8 cellular contexts compared by ENCODE assay signal in genomic region chr6:113936093-113936934, GRCh38. TPM values are rescaled to one million over a fixed set of nuclear protein-coding genes. Genes with fewer than 3 reads are reported as not detected.
A peak's percentile ranks its signal among the peaks of the same experiment; 100 is the strongest.
DNase-seq lines count a peak whose midpoint lies in the region; ATAC-seq and TF ChIP-seq lines count a peak whose summit lies in the region.

No MANE protein-coding gene starts in this region.

- H3K4me3 ChIP-seq in cardiac muscle cell (no peak overlapping the region), KMS-11 (IDR thresholded peaks at IDR 0.05; ENCODE audit: insufficient read depth, low read depth, low read length) (no peak overlapping the region), PC-3 (ENCODE audit: low read length) (no peak overlapping the region), mesendoderm (ENCODE audit: low read length) (no peak overlapping the region)

- CTCF ChIA-PET in PC-3 (lab: Charles Lee), result interaction anchor here (0.7 kb wide), 1 partner anchor 78 kb away, joined by 3 read pairs; no protein-coding TSS in a partner anchor

- H3K79me2 ChIP-seq in KMS-11 (ENCODE audit: insufficient read depth, low read depth) (no peaks in the 10 kb centered on the region), PC-3 (ENCODE audit: low read length) (no peaks in the 10 kb centered on the region), mesendoderm (ENCODE audit: control insufficient read depth, insufficient read depth, low read length) (no peaks in the 10 kb centered on the region)

- no peak overlapping the region for H2AK5ac ChIP-seq in mesendoderm (ENCODE audit: low read length)

- H3K79me1 ChIP-seq in mesendoderm (ENCODE audit: low read length), result no peaks in the 10 kb centered on the region

- H2BK5ac ChIP-seq in mesendoderm (ENCODE audit: low read length), result no peak overlapping the region

- no peaks in the 10 kb centered on the region for H3F3A ChIP-seq in PC-3 (ENCODE audit: low read length, unreplicated experiment)

- peaks cover 28% of the 10 kb centered on the region for H3K36me3 ChIP-seq in cardiac muscle cell
- no peaks in the 10 kb centered on the region; the same call in 1 of the 2 replicates for H3K36me3 ChIP-seq in KMS-11 (ENCODE audit: insufficient read depth)
- peaks cover 19% of the 10 kb centered on the region for H3K36me3 ChIP-seq in PC-3 (ENCODE audit: low read depth, low read length)
- peaks cover 3% of the 10 kb centered on the region for H3K36me3 ChIP-seq in mesendoderm (ENCODE audit: control insufficient read depth, insufficient read depth, low read length)

- no peak overlapping the region for H3K56ac ChIP-seq in mesendoderm (ENCODE audit: low read length)

- no peak overlapping the region for H2AFZ ChIP-seq in KMS-11 (ENCODE audit: low read depth)
- H2AFZ ChIP-seq in PC-3 (ENCODE audit: low read length), result no peak overlapping the region

- H3K9ac ChIP-seq in KMS-11 (no peak overlapping the region), PC-3 (ENCODE audit: low read length) (no peak overlapping the region), mesendoderm (ENCODE audit: low read length) (no peak overlapping the region)

- H4K5ac ChIP-seq in mesendoderm (ENCODE audit: low read length), result no peak overlapping the region

- H3K23ac ChIP-seq in mesendoderm (ENCODE audit: low read length), result no peak overlapping the region

- H2BK15ac ChIP-seq in mesendoderm (replicated peaks; ENCODE audit: low read depth), result no peak overlapping the region

- peak; percentile 77 for TF ChIP-seq CTCF in cardiac muscle cell (IDR thresholded peaks at IDR 0.05; ENCODE audit: low read depth, low read length)
- peak; percentile 66 for TF ChIP-seq CTCF in KMS-11 (conservative IDR thresholded peaks at IDR 0.05; ENCODE audit: low read depth, low read length)
- TF ChIP-seq CTCF in PC-3 (conservative IDR thresholded peaks at IDR 0.05; ENCODE audit: low read depth, low read length), result peak; percentile 73

- H3K27ac ChIP-seq in cardiac muscle cell, result no peak overlapping the region
- no peak overlapping the region for H3K27ac ChIP-seq in KMS-11
- H3K27ac ChIP-seq in PC-3 (ENCODE audit: low read length), result no peak overlapping the region
- no peak overlapping the region for H3K27ac ChIP-seq in mesendoderm (ENCODE audit: low read depth, low read length)

- H4K20me1 ChIP-seq in KMS-11 (ENCODE audit: insufficient read depth) (no peaks in the 10 kb centered on the region), PC-3 (ENCODE audit: low read length) (no peaks in the 10 kb centered on the region)

- no peaks in the 10 kb centered on the region for H3K9me2 ChIP-seq in PC-3 (replicated peaks; ENCODE audit: low read length)

- H3K4me2 ChIP-seq in KMS-11, result no peak overlapping the region
- no peak overlapping the region for H3K4me2 ChIP-seq in PC-3 (ENCODE audit: low read length)
- no peak overlapping the region for H3K4me2 ChIP-seq in mesendoderm (ENCODE audit: low read length)

- POLR2A ChIA-PET in PC-3 (lab: Charles Lee; ENCODE audit: unreplicated experiment), result no interaction called here

- no peak overlapping the region for H3K18ac ChIP-seq in mesendoderm (ENCODE audit: low read length)

- BruUV-seq in PC-3 (replicated peaks; lab: Mats Ljungman, UMichigan), result no TSS peak

- H3K4ac ChIP-seq in mesendoderm (ENCODE audit: low read depth, low read length), result no peak overlapping the region

- no CpG with 5 or more reads among the region's 6 CpGs for WGBS in mesendoderm (ENCODE audit: extremely low coverage, insufficient coverage, low lambda C conversion rate)

- DNase-seq in cardiac muscle cell (ENCODE audit: low read depth in 1 of 2, low spot score in 1 of 2) (peak; percentile 59 to 76), cardiac septum (ENCODE audit: low spot score) (no peak), HCEC 1CT (peak; percentile 58), PC-3 (peak; percentile 67), dermis blood vessel endothelial cell (peak; percentile 82), mesendoderm (peak; percentile 68), occipital lobe (lab: John Stamatoyannopoulos, UW) (no peak)

- no peaks in the 10 kb centered on the region for H3K9me3 ChIP-seq in cardiac muscle cell (ENCODE audit: low read depth)
- no peaks in the 10 kb centered on the region for H3K9me3 ChIP-seq in PC-3 (ENCODE audit: low read length)

- no peak overlapping the region for H2BK120ac ChIP-seq in mesendoderm (ENCODE audit: low read depth, low read length)

- H3K4me1 ChIP-seq in cardiac muscle cell (ENCODE audit: low read depth), result no peaks in the 10 kb centered on the region
- no peaks in the 10 kb centered on the region for H3K4me1 ChIP-seq in KMS-11 (ENCODE audit: low read depth, poor library complexity, severe bottlenecking)
- no peaks in the 10 kb centered on the region for H3K4me1 ChIP-seq in PC-3 (ENCODE audit: insufficient read depth, low read length)
- no peaks in the 10 kb centered on the region for H3K4me1 ChIP-seq in mesendoderm (ENCODE audit: control insufficient read depth, low read depth, low read length)

- no peak overlapping the region for H4K8ac ChIP-seq in mesendoderm (ENCODE audit: low read depth, low read length)

- intact Hi-C loops in cardiac septum (cut with DNase I) (no loop called here), PC-3 (cut with micrococcal nuclease) (no loop called here)

- H3K27me3 ChIP-seq in cardiac muscle cell (no peaks in the 10 kb centered on the region), KMS-11 (ENCODE audit: insufficient read depth, low read depth) (no peaks in the 10 kb centered on the region), PC-3 (ENCODE audit: low read length) (no peaks in the 10 kb centered on the region), mesendoderm (ENCODE audit: insufficient read depth, low read length, poor library complexity) (no peaks in the 10 kb centered on the region)

- ATAC-seq in PC-3, result peak; percentile 55

RNA-seq across cellular contexts. Expression of gene HDAC2, which starts 34.6 kb away (rescaled TPM):
- total RNA-seq in cardiac muscle cell (140 and 150 TPM in 2 replicates), cardiac septum (47.7 TPM), PC-3 (2014; rRNA removed) (55.3 and 66.1 TPM in 2 replicates), dermis blood vessel endothelial cell (74.2 and 152 TPM in 2 replicates), occipital lobe (159 TPM)
- 321 and 370 TPM in 2 replicates for polyA plus RNA-seq in cardiac muscle cell
- 235 TPM for polyA plus RNA-seq in mesendoderm (2013, experiment 1 of 2)
- 256 TPM for polyA plus RNA-seq in mesendoderm (2013, experiment 2 of 2)

Comparison
In these comparisons a context has a peak if more than half of its experiments do, and no peak if none do; other contexts are left out.
1. DNase-seq: peak in cardiac muscle cell (2 of 2), HCEC 1CT (single experiment), PC-3 (single experiment), dermis blood vessel endothelial cell (single experiment) and mesendoderm (single experiment); none in cardiac septum (single experiment) and occipital lobe (single experiment).
2. Peak in every context shown above with its lines, with median percentiles within 50 percentile points of each other: CTCF ChIP-seq.